ENCODE assay signal across 10 cellular contexts in genomic region chr19:932647-933552, GRCh38. TPM values are rescaled to one million over a fixed set of nuclear protein-coding genes. Genes with fewer than 3 reads are reported as not detected.
DNase-seq lines count a peak whose midpoint lies in the region; ATAC-seq, FAIRE-seq and TF ChIP-seq lines count a peak whose summit lies in the region.
"Had no signal": no experiment of that assay in that cellular context is flagged by ENCODE, and none has a peak within 500 bp of the region (broad histone marks: within the 10 kb centered on the region; RNA-seq: fewer than 3 reads in every experiment).

No MANE protein-coding gene starts in this region.

- TF ChIP-seq EP300 in sigmoid colon (IDR thresholded peaks at IDR 0.05), result peak in 1 of 4 donors; percentile 44

- H3K27ac ChIP-seq in sigmoid colon (peak overlapping the region; percentile 72 to 89 (median 79)), small intestine (ENCODE audit: low read depth in 1 of 2, low read length in 1 of 2) (peak overlapping the region in 1 of 2 donors; percentile 5)
- H3K27ac ChIP-seq: thoracic aorta had no signal

- no peak for TF ChIP-seq POLR2A in sigmoid colon (IDR thresholded peaks at IDR 0.05)

- H3K36me3 ChIP-seq in sigmoid colon (peaks cover 0 to 6% (median 0%) of the 10 kb centered on the region in 4 donors), small intestine (ENCODE audit: control insufficient read depth in 2 of 2, insufficient read depth in 2 of 2, low read length in 2 of 2) (no peaks in the 10 kb centered on the region)
- H3K36me3 ChIP-seq: thoracic aorta had no signal

- TF ChIP-seq CTCF in sigmoid colon (IDR thresholded peaks at IDR 0.05), result no peak

- no peaks in the 10 kb centered on the region for H3K36me3 Mint-ChIP-seq in activated naive CD4-positive, alpha-beta T cell treated with anti-CD3 and anti-CD28 coated beads, Interleukin-2, amount 50 U/mL, for 24 hours

- peaks cover 0 to 40% (median 37%) of the 10 kb centered on the region in 4 donors for H3K4me1 ChIP-seq in sigmoid colon
- H3K4me1 ChIP-seq in small intestine (ENCODE audit: control insufficient read depth in 2 of 2, insufficient read depth in 1 of 2, low read depth in 1 of 2, low read length in 1 of 2), result peaks cover 0 to 6% of the 10 kb centered on the region in 2 donors

- H3K27me3 ChIP-seq in sigmoid colon, result no peaks in the 10 kb centered on the region
- H3K27me3 ChIP-seq in small intestine (ENCODE audit: control insufficient read depth in 2 of 2, insufficient read depth in 2 of 2, low read length in 2 of 2), result no peaks in the 10 kb centered on the region

- ATAC-seq in Right ventricle myocardium inferior (peak; percentile 85), GM21786 (IDR thresholded peaks at IDR 0.05; ENCODE audit: unreplicated experiment) (no peak)

- H3K4me1 Mint-ChIP-seq in activated naive CD4-positive, alpha-beta T cell treated with anti-CD3 and anti-CD28 coated beads, Interleukin-2, amount 50 U/mL, for 24 hours, result peaks cover 15% of the 10 kb centered on the region

- DNase-seq in AG20443 (ENCODE audit: low spot score) (peak; percentile 96), HS-5 (ENCODE audit: low read depth) (peak; percentile 60), Right ventricle myocardium inferior (ENCODE audit: missing footprints) (peak; percentile 89), sigmoid colon (peak; percentile 94), COLO829 (ENCODE audit: low spot score) (no peak), small intestine (no peak)

- no peaks in the 10 kb centered on the region for H3K27me3 Mint-ChIP-seq in activated naive CD4-positive, alpha-beta T cell treated with anti-CD3 and anti-CD28 coated beads, Interleukin-2, amount 50 U/mL, for 24 hours

- H3K9me3 Mint-ChIP-seq in activated naive CD4-positive, alpha-beta T cell treated with anti-CD3 and anti-CD28 coated beads, Interleukin-2, amount 50 U/mL, for 24 hours, result no peaks in the 10 kb centered on the region

- no peak overlapping the region for H3K27ac Mint-ChIP-seq in activated naive CD4-positive, alpha-beta T cell treated with anti-CD3 and anti-CD28 coated beads, Interleukin-2, amount 50 U/mL, for 24 hours

- FAIRE-seq in small intestine (lab: Jason Lieb, UNC), result no peak
- FAIRE-seq: colon had no signal

- 33 to 68% methylated on average over 54 of the region's 54 CpGs for WGBS in sigmoid colon, 2 donors
- 44 to 73% (median 67%) methylated on average over 45 to 54 of the region's 54 CpGs for WGBS in small intestine, 3 donors

- intact Hi-C loops in Right ventricle myocardium inferior (cut with DNase I), result no loop called here
- intact Hi-C loops in sigmoid colon (cut with DNase I), result no loop called here

- H3K9me3 ChIP-seq in sigmoid colon (no peaks in the 10 kb centered on the region), small intestine (ENCODE audit: control insufficient read depth, low read depth) (no peaks in the 10 kb centered on the region)
- H3K9me3 ChIP-seq: thoracic aorta had no signal

- H3K4me3 Mint-ChIP-seq in activated naive CD4-positive, alpha-beta T cell treated with anti-CD3 and anti-CD28 coated beads, Interleukin-2, amount 50 U/mL, for 24 hours, result peak overlapping the region; percentile 75

- peak overlapping the region in 2 of 4 donors; percentile 14 to 28 for H3K4me3 ChIP-seq in sigmoid colon
- H3K4me3 ChIP-seq in small intestine (ENCODE audit: low read depth in 1 of 2, low read length in 2 of 2), result no peak overlapping the region
- H3K4me3 ChIP-seq: thoracic aorta had no signal

RNA-seq across cellular contexts. Expression of gene ARID3A, which starts 7.1 kb away (rescaled TPM):
- total RNA-seq in Right ventricle myocardium inferior (6.7 TPM), sigmoid colon (10 to 100 TPM in 1 of 4 donors, 1 to 10 TPM in 3; 3.1 to 11.6 (median 4.3) TPM)
- polyA plus RNA-seq in sigmoid colon (1 to 10 TPM; 1.4 to 6.0 (median 1.8) TPM), small intestine (1 to 10 TPM; 1.3 to 6.2 (median 3.4) TPM)

RNA-seq across cellular contexts. Expression of gene KISS1R, which starts 15.8 kb away (rescaled TPM):
- total RNA-seq in Right ventricle myocardium inferior, result not detected
- total RNA-seq in sigmoid colon, result not detected
- polyA plus RNA-seq in sigmoid colon, result under 1 TPM in 1 of 3 donors, not detected in 2; 0.13 TPM
- polyA plus RNA-seq in small intestine, result under 1 TPM in 1 of 3 donors, not detected in 2; 0.55 TPM
- total RNA-seq: thoracic aorta had no signal

RNA-seq across cellular contexts. Expression of gene R3HDM4, which starts 19.9 kb away (rescaled TPM):
- total RNA-seq in Right ventricle myocardium inferior, result 21.9 TPM
- total RNA-seq in sigmoid colon, result 10 to 100 TPM; 21.4 to 37.2 (median 27.7) TPM
- 10 to 100 TPM; 30.5 to 85.3 (median 33.0) TPM for polyA plus RNA-seq in sigmoid colon
- polyA plus RNA-seq in small intestine, result 10 to 100 TPM; 29.5 to 52.7 (median 45.4) TPM

RNA-seq across cellular contexts. Expression of gene RNU6-9, which starts 39.6 kb away (rescaled TPM):
- not detected for total RNA-seq in Right ventricle myocardium inferior
- not detected for total RNA-seq in sigmoid colon
- not detected for polyA plus RNA-seq in sigmoid colon
- not detected for polyA plus RNA-seq in small intestine
- total RNA-seq: thoracic aorta had no signal

RNA-seq across cellular contexts. Expression of gene MED16, which starts 39.9 kb away (rescaled TPM):
- total RNA-seq in Right ventricle myocardium inferior (23.5 TPM), sigmoid colon (10 to 100 TPM; 22.4 to 33.2 (median 25.6) TPM)
- polyA plus RNA-seq in sigmoid colon (10 to 100 TPM; 36.1 to 62.5 (median 51.7) TPM), small intestine (100 to 1,000 TPM in 1 of 3 donors, 10 to 100 TPM in 2; 39.0 to 107 (median 94.8) TPM)

Comparison
In these comparisons a context has a peak if more than half of its experiments do, and no peak if none do; other contexts are left out.
1. DNase-seq: peak in AG20443 (single experiment), HS-5 (single experiment), Right ventricle myocardium inferior (single experiment) and sigmoid colon (single experiment); none in COLO829 (single experiment) and small intestine (single experiment).